Comparison of ENCODE assay signal across 5 cellular contexts in genomic region chr5:36277756-36278155, GRCh38. TPM values are rescaled to one million over a fixed set of nuclear protein-coding genes. Genes with fewer than 3 reads are reported as not detected.
"Had no signal": no experiment of that assay in that cellular context is flagged by ENCODE, and none has a peak within 500 bp of the region (broad histone marks: within the 10 kb centered on the region; RNA-seq: fewer than 3 reads in every experiment).

No MANE protein-coding gene starts in this region.

RNA-seq across cellular contexts. Expression of gene RANBP3L, which starts 23.9 kb away (rescaled TPM):
- total RNA-seq: glomerular endothelial cell; natural killer cell treated with Interleukin-12 subunit alpha and Interleukin-12 subunit beta and Interleukin-15 and Interleukin-18, amount 100 ng/mL, for 72 hours; neural crest cell; pulmonary artery endothelial cell had no signal
- polyA plus RNA-seq: keratinocyte had no signal
